In the genomic region with DNA sequence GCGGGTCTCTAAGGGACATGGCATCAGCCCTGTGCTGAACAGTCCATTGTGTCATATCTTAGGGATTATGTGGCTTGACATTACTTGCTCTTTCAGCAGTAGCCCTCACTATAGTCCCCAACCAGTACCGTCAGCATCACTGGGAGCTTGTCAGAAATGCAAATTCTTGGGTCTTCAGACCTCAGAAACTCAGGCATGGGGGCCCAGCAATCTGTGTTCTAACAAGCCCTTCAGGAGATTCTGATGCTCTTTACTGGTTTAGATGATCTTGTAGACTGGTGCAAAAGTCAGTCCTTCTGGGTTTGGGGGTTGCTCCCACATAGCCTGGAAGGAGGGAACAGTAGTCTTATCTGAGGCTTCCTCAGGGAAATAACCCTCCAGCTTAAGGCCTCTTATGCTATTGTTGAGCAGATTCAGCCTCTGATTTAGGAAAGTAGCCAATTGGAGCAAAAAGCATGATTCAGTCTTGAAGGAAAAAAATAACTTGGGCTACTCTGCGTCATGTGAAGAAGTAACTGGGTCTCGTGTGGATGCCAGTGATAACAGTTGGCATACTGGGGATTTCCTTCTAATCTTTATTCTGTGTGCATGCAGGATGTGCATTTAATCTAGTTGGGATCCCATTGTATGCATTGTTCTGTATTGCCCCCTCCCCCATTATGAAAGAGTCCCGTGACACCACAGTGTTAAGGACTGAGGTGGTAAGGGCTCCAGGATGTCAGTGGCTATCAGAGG, we compare ENCODE assay signal across 10 cellular contexts. TPM values are rescaled to one million over a fixed set of nuclear protein-coding genes. Genes with fewer than 3 reads are reported as not detected.
DNase-seq lines count a peak whose midpoint lies in the region; ATAC-seq lines count a peak whose summit lies in the region.
"Had no signal": no experiment of that assay in that cellular context is flagged by ENCODE, and none has a peak within 500 bp of the region (broad histone marks: within the 10 kb centered on the region; RNA-seq: fewer than 3 reads in every experiment).

No MANE protein-coding gene starts in this region.

- CTCF ChIA-PET in naive thymus-derived CD4-positive, alpha-beta T cell (lab: Charles Lee): interaction anchor here (0.6 kb wide), 1 partner anchor 38 kb away, joined by 6 read pairs; no protein-coding TSS in a partner anchor

- H3K36me3 ChIP-seq in ACC112 (ENCODE audit: insufficient read depth, low read length): no peaks in the 10 kb centered on the region
- no peaks in the 10 kb centered on the region for H3K36me3 ChIP-seq in naive thymus-derived CD4-positive, alpha-beta T cell (ENCODE audit: control insufficient read depth in 2 of 3, insufficient read depth in 3 of 3, low read length in 3 of 3)

- peaks cover 22 to 38% (median 30%) of the 10 kb centered on the region in 7 donors for H3K4me1 Mint-ChIP-seq in naive thymus-derived CD4-positive, alpha-beta T cell

- H3K27me3 Mint-ChIP-seq in naive thymus-derived CD4-positive, alpha-beta T cell: no peaks in the 10 kb centered on the region

- ATAC-seq in HG02610 (IDR thresholded peaks at IDR 0.05; ENCODE audit: unreplicated experiment): peak; percentile 71
- ATAC-seq in activated CD4-positive, CD25-positive, alpha-beta regulatory T cell treated with anti-CD3 and anti-CD28 coated beads, Interleukin-2, amount 50 U/mL, for 24 hours: no peak
- no peak for ATAC-seq in naive thymus-derived CD4-positive, alpha-beta T cell

- H3K9me3 Mint-ChIP-seq in naive thymus-derived CD4-positive, alpha-beta T cell: no peaks in the 10 kb centered on the region
- H3K9me3 Mint-ChIP-seq: T-helper 1 cell treated with Interleukin-12 subunit alpha and Interleukin-12 subunit beta and Interleukin-4 antibody, amounts not matched to agents 30 μg/mL and 1 μg/mL, for 36 hours had no signal

- H3K27ac Mint-ChIP-seq in naive thymus-derived CD4-positive, alpha-beta T cell: no peak overlapping the region
- H3K27ac Mint-ChIP-seq: T-helper 1 cell treated with Interleukin-12 subunit alpha and Interleukin-12 subunit beta and Interleukin-4 antibody, amounts not matched to agents 30 μg/mL and 1 μg/mL, for 36 hours had no signal

- H3K4me3 Mint-ChIP-seq in naive thymus-derived CD4-positive, alpha-beta T cell: no peak overlapping the region
- H3K4me3 Mint-ChIP-seq: T-helper 1 cell treated with Interleukin-12 subunit alpha and Interleukin-12 subunit beta and Interleukin-4 antibody, amounts not matched to agents 30 μg/mL and 1 μg/mL, for 36 hours had no signal

- H3K27me3 ChIP-seq in ACC112 (ENCODE audit: insufficient read depth, low read length): no peaks in the 10 kb centered on the region
- no peaks in the 10 kb centered on the region for H3K27me3 ChIP-seq in naive thymus-derived CD4-positive, alpha-beta T cell (ENCODE audit: control insufficient read depth in 2 of 2, insufficient read depth in 2 of 2, low read length in 2 of 2)
- H3K27me3 ChIP-seq: BLaER1 treated with 17β-estradiol and CSF1 and Interleukin-3, amounts not matched to agents 10 nM and 100 nM had no signal

- H3K9me3 ChIP-seq in naive thymus-derived CD4-positive, alpha-beta T cell (ENCODE audit: control insufficient read depth in 2 of 3, low read length in 3 of 3): no peaks in the 10 kb centered on the region

- intact Hi-C loops in naive thymus-derived CD4-positive, alpha-beta T cell (cut with micrococcal nuclease): no loop called here

- DNase-seq in caudate nucleus (lab: John Stamatoyannopoulos, UW) (peak in 1 of 61 donors; percentile 32), medulla oblongata (ENCODE audit: extremely low spot score) (peak; percentile 57), middle frontal gyrus (ENCODE audit: extremely low spot score, low spot score) (no peak), NCI-H524 (lab: John Stamatoyannopoulos, UW) (no peak)
- no peak for DNase-seq in naive thymus-derived CD4-positive, alpha-beta T cell

- no peak overlapping the region for H2AFZ ChIP-seq in ACC112 (ENCODE audit: low read length, unreplicated experiment)

- H3K4me1 ChIP-seq in ACC112 (ENCODE audit: control insufficient read depth, insufficient read depth, low read length, unreplicated experiment): peaks cover 25% of the 10 kb centered on the region
- peaks cover 6 to 9% of the 10 kb centered on the region in 2 donors for H3K4me1 ChIP-seq in naive thymus-derived CD4-positive, alpha-beta T cell (ENCODE audit: control insufficient read depth in 2 of 2, insufficient read depth in 2 of 2, low read length in 2 of 2)

- POLR2A ChIA-PET in naive thymus-derived CD4-positive, alpha-beta T cell (lab: Charles Lee): no interaction called here

- H3K79me2 ChIP-seq in ACC112 (ENCODE audit: control insufficient read depth, insufficient read depth, low read length, unreplicated experiment): peaks cover 25% of the 10 kb centered on the region

- peak overlapping the region; percentile 41; the same call in 1 of the 2 replicates for H3K4me3 ChIP-seq in ACC112 (ENCODE audit: low read depth, low read length)
- no peak overlapping the region for H3K4me3 ChIP-seq in naive thymus-derived CD4-positive, alpha-beta T cell (ENCODE audit: low read length)
- H3K4me3 ChIP-seq: BLaER1 treated with 17β-estradiol and CSF1 and Interleukin-3, amounts not matched to agents 10 nM and 100 nM had no signal

- H3K27ac ChIP-seq in ACC112 (ENCODE audit: low read depth, low read length) (peak overlapping the region; percentile 80), caudate nucleus (ENCODE audit: low read depth, low read length) (peak overlapping the region; percentile 70)
- no peak overlapping the region for H3K27ac ChIP-seq in naive thymus-derived CD4-positive, alpha-beta T cell (ENCODE audit: low read depth, low read length)
- H3K27ac ChIP-seq: BLaER1 treated with 17β-estradiol and CSF1 and Interleukin-3, amounts not matched to agents 10 nM and 100 nM had no signal

- peaks cover 0 to 13% (median 3%) of the 10 kb centered on the region in 5 donors for H3K36me3 Mint-ChIP-seq in naive thymus-derived CD4-positive, alpha-beta T cell

RNA-seq across cellular contexts. Expression of a gene that starts 38.9 kb away (rescaled TPM):
- 10 to 100 TPM; 13.2 to 30.4 (median 20.4) TPM for total RNA-seq in naive thymus-derived CD4-positive, alpha-beta T cell
- 1 to 10 TPM; 4.8 to 5.8 TPM for polyA plus RNA-seq in naive thymus-derived CD4-positive, alpha-beta T cell
